Comparison of ENCODE assay signal across 26 cellular contexts in the genomic region with DNA sequence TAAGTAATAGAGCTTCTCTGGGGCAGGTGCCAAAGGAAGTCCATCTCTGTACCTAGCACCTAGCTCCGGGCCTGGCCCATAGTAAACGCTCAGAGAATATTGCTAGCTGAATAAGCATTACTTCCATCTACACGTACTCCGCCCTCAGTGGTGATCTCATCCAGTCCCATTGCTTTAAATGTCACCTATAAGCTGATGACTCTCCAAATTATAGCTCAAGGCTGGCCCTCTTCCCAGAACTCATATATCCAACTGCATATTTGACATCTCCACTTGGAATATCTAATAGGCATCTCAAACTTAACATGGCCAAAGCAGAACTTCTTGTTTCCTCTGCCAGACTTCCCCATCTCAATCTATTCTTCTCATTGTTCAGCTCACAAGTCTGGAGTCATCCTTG. TPM values are rescaled to one million over a fixed set of nuclear protein-coding genes. Genes with fewer than 3 reads are reported as not detected.
A peak's percentile ranks its signal among the peaks of the same experiment; 100 is the strongest.
DNase-seq lines count a peak whose midpoint lies in the region; ATAC-seq, FAIRE-seq and TF ChIP-seq lines count a peak whose summit lies in the region.
"Had no signal": no experiment of that assay in that cellular context is flagged by ENCODE, and none has a peak within 500 bp of the region (broad histone marks: within the 10 kb centered on the region; RNA-seq: fewer than 3 reads in every experiment).

No MANE protein-coding gene starts in this region.

- H3K9ac ChIP-seq in K562 (ENCODE audit: insufficient read depth in 1 of 2, low read depth in 2 of 2, low read length in 2 of 2) = no peak overlapping the region
- H3K9ac ChIP-seq: BLaER1, neural progenitor cell had no signal

- H3K9me1 ChIP-seq in K562 (ENCODE audit: control insufficient read depth, insufficient read depth, low read length) = no peaks in the 10 kb centered on the region

- POLR2A ChIA-PET in A673 (lab: Charles Lee; ENCODE audit: low non-redundant PET) (no interaction called here), K562 (lab: Yijun Ruan, JAX) (interaction anchor here (0.5 to 1.5 kb wide), 6 partner anchors 10 to 197 kb away, joined by 3 to 10 read pairs (median 4); partner anchors contain the start of gene RNU4-2)

- CTCF ChIA-PET in A673 (lab: Charles Lee) = no interaction called here
- CTCF ChIA-PET in K562 (lab: Yijun Ruan, JAX; ENCODE audit: low intra/inter-chr PET ratio) = no interaction called here

- H3K27me3 ChIP-seq in A673 (replicated peaks; ENCODE audit: insufficient read depth, low read depth, low read length, poor library complexity) (no peaks in the 10 kb centered on the region), K562 (ENCODE audit: control insufficient read depth in 2 of 2, insufficient read depth in 2 of 2, low read length in 2 of 2) (no peaks in the 10 kb centered on the region; a peak in 1 of 5 replicates)
- H3K27me3 ChIP-seq: BLaER1, body of pancreas, neural progenitor cell, sigmoid colon, SJSA1, upper lobe of right lung had no signal

- DNase-seq in A673 (ENCODE audit: low spot score) (peak; percentile 49), LNCaP clone FGC (ENCODE audit: low read depth) (peak; percentile 92), K562 (ENCODE audit: extremely low read depth in 1 of 4, low spot score in 3 of 4) (peak in 1 of 4 experiments; percentile 19), foreskin fibroblast (peak; percentile 42 to 71), DMS79 treated with DMSO at 0.1 percent for 48 hours (lab: John Stamatoyannopoulos, UW) (no peak), NCI-H2227 (lab: John Stamatoyannopoulos, UW; ENCODE audit: unreplicated experiment) (no peak)
- DNase-seq: ACHN; activated gamma-delta T cell treated with Interleukin-2 at 50 U/mL for 16 hours; body of pancreas; Calu3; effector memory CD8-positive, alpha-beta T cell; kidney; lower lobe of right lung; NCI-H146; NCI-H510A treated with DMSO at 0.1 percent for 48 hours; posterior cingulate gyrus; sigmoid colon; stimulated activated CD8-positive, alpha-beta memory T cell treated with anti-CD3 and anti-CD28 coated beads, Interleukin-4, amount 100 ng/mL, for 48 hours; T-helper 1 cell; upper lobe of right lung had no signal

- in situ Hi-C loops in K562 (cut with MboI) = no loop called here

- no peak for TF ChIP-seq RAD21 in K562 (CRISPR knock-in tag; conservative IDR thresholded peaks at IDR 0.05 in 1 of 2, IDR thresholded peaks at IDR 0.05 in 1 of 2)

- BruUV-seq in A673 (replicated peaks; lab: Mats Ljungman, UMichigan) = TSS peak; percentile 22
- TSS peak; percentile 36 for BruUV-seq in K562 (replicated peaks; lab: Mats Ljungman, UMichigan)

- ATAC-seq in K562 (peak; percentile 40; the same call in 2 of the 3 replicates), GM19455 (IDR thresholded peaks at IDR 0.05; ENCODE audit: unreplicated experiment) (no peak)
- ATAC-seq in activated CD4-positive, CD25-positive, alpha-beta regulatory T cell treated with anti-CD3 and anti-CD28 coated beads, Interleukin-2, amount 50 U/mL, for 24 hours = no peak
- ATAC-seq: body of pancreas; effector memory CD8-positive, alpha-beta T cell; lower lobe of right lung; upper lobe of right lung had no signal

- no peaks in the 10 kb centered on the region for H4K20me1 ChIP-seq in K562 (replicated peaks; ENCODE audit: control insufficient read depth, insufficient read depth, low read length)
- H4K20me1 ChIP-seq: BLaER1 had no signal

- H3K4me1 ChIP-seq in A673 (ENCODE audit: insufficient read depth, low read length, poor library complexity, severe bottlenecking) (peaks cover 8% of the 10 kb centered on the region), K562 (replicated peaks in 1 of 2; ENCODE audit: control insufficient read depth in 2 of 2, insufficient read depth in 2 of 2, low read length in 2 of 2) (peaks cover 12 to 23% of the 10 kb centered on the region in 2 experiments; a peak in 4 of 5 replicates)
- H3K4me1 ChIP-seq: lower lobe of right lung, neural progenitor cell, sigmoid colon, SJSA1, upper lobe of right lung had no signal

- TF ChIP-seq CTCF in A673 (conservative IDR thresholded peaks at IDR 0.05; ENCODE audit: low read depth, low read length) (no peak), LNCaP clone FGC (IDR thresholded peaks at IDR 0.05; ENCODE audit: control insufficient read depth, extremely low read depth, insufficient read depth) (no peak), K562 (IDR thresholded peaks at IDR 0.05 in 2 of 3, conservative IDR thresholded peaks at IDR 0.05 in 1 of 3; ENCODE audit: insufficient read depth in 2 of 3, low read depth in 1 of 3, low read length in 3 of 3) (no peak), foreskin fibroblast (IDR thresholded peaks at IDR 0.05; ENCODE audit: low read depth, low read length) (no peak)

- no peak for TF ChIP-seq POLR2A in K562 (conservative IDR thresholded peaks at IDR 0.05)

- H3K27ac ChIP-seq in A673 (ENCODE audit: low read depth, low read length, poor library complexity, severe bottlenecking) = no peak overlapping the region
- peak overlapping the region; percentile 15; the same call in 1 of the 3 replicates for H3K27ac ChIP-seq in K562 (ENCODE audit: extremely low read depth, low read depth, low read length)
- H3K27ac ChIP-seq: BLaER1, lower lobe of right lung, neural progenitor cell, sigmoid colon, SJSA1, upper lobe of right lung had no signal

- WGBS in K562 (ENCODE audit: insufficient coverage, low coverage, missing lambda C conversion rate) = 61% methylated on average over 4 of the region's 4 CpGs

- TF ChIP-seq EP300 in K562 (IDR thresholded peaks at IDR 0.05; ENCODE audit: low read length) = no peak

- no peak overlapping the region for H3K4me3 ChIP-seq in A673 (ENCODE audit: low read depth, low read length, poor library complexity, severe bottlenecking)
- H3K4me3 ChIP-seq in LNCaP clone FGC (ENCODE audit: low read depth, low read length) = no peak overlapping the region
- no peak overlapping the region for H3K4me3 ChIP-seq in K562
- H3K4me3 ChIP-seq in foreskin fibroblast (ENCODE audit: low read depth in 1 of 2, low read length in 2 of 2) = no peak overlapping the region
- H3K4me3 ChIP-seq: BLaER1, body of pancreas, lower lobe of right lung, neural progenitor cell, sigmoid colon, SJSA1, upper lobe of right lung had no signal

- FAIRE-seq in K562 (lab: Jason Lieb, UNC) = peak; percentile 49
- FAIRE-seq: kidney, TTC549 had no signal

- H3K79me2 ChIP-seq in K562 (ENCODE audit: control insufficient read depth, insufficient read depth, low read length) = peaks cover 8% of the 10 kb centered on the region; the same call in 2 of the 3 replicates

- H2AFZ ChIP-seq in K562 (ENCODE audit: low read depth, low read length) = no peak overlapping the region
- H2AFZ ChIP-seq: neural progenitor cell had no signal

- no peak overlapping the region for H3K4me2 ChIP-seq in K562 (ENCODE audit: insufficient read depth, low read length)
- H3K4me2 ChIP-seq: BLaER1, neural progenitor cell had no signal

- no peaks in the 10 kb centered on the region for H3K36me3 ChIP-seq in A673 (ENCODE audit: insufficient read depth, low read length, poor library complexity, severe bottlenecking)
- H3K36me3 ChIP-seq in K562 (ENCODE audit: control insufficient read depth, insufficient read depth, low read length) = peaks cover 26% of the 10 kb centered on the region
- H3K36me3 ChIP-seq: neural progenitor cell, SJSA1, upper lobe of right lung had no signal

- intact Hi-C loops in A673 (cut with micrococcal nuclease; ENCODE audit: unreplicated experiment) = no loop called here
- intact Hi-C loops in K562 (cut with micrococcal nuclease) = no loop called here

- H3K9me3 ChIP-seq in A673 (ENCODE audit: low read depth, low read length, poor library complexity, severe bottlenecking) = no peaks in the 10 kb centered on the region
- H3K9me3 ChIP-seq in K562 (replicated peaks; ENCODE audit: control insufficient read depth, insufficient read depth, low read depth, low read length) = no peaks in the 10 kb centered on the region
- H3K9me3 ChIP-seq: BLaER1, body of pancreas, lower lobe of right lung, sigmoid colon, SJSA1, upper lobe of right lung had no signal

RNA-seq across cellular contexts. Expression of gene DYNLL1, which starts 6.9 kb away (rescaled TPM):
- total RNA-seq in A673 (2021) = 546 and 617 TPM in 2 replicates
- total RNA-seq in K562 (2011; cell fraction: chromatin; rRNA removed; ENCODE audit: low replicate concordance) = 64.0 and 73.7 TPM in 2 replicates
- total RNA-seq in K562 (2011; cell fraction: nucleolus; rRNA removed) = 55.7 and 76.0 TPM in 2 replicates
- 81.5 and 104 TPM in 2 replicates for total RNA-seq in K562 (2011; cell fraction: nucleoplasm; rRNA removed)
- total RNA-seq in K562 (2014; rRNA removed) = 303 and 473 TPM in 2 replicates
- total RNA-seq in K562 (2014; rRNA removed; fragmentation: Illumina TruSeq; extraction: Trizol) = 430 and 468 TPM in 2 replicates
- 587 and 631 TPM in 2 replicates for total RNA-seq in K562 (2015; rRNA removed; fragmentation: Illumina TruSeq; extraction: Trizol)
- 364 and 386 TPM in 2 replicates for total RNA-seq in K562 (2021)
- 439 and 456 TPM in 2 replicates for polyA plus RNA-seq in K562 (2011; rRNA removed)
- polyA plus RNA-seq in K562 (2011; cell fraction: cytosol; rRNA removed) = 295 and 360 TPM in 2 replicates
- 186 and 231 TPM in 2 replicates for polyA plus RNA-seq in K562 (2011; cell fraction: nucleus; rRNA removed)
- 522 and 759 TPM in 2 replicates for polyA plus RNA-seq in K562 (2012)
- 531 and 637 TPM in 2 replicates for polyA plus RNA-seq in K562 (2014; fragmentation: Illumina TruSeq; extraction: Trizol)
- polyA plus RNA-seq in K562 (2014; fragmentation: Nextera tagmentation; extraction: Ambion mirVana) = 1,000 to 10,000 TPM in 1 of 2 experiments, 100 to 1,000 TPM in 1; 921 to 1,112 TPM
- 397 and 529 TPM in 2 replicates for polyA plus RNA-seq in K562 (2014; rRNA removed)
- polyA minus RNA-seq in K562 (2011; rRNA and poly(A)+ RNA removed) = 184 and 185 TPM in 2 replicates
- polyA minus RNA-seq in K562 (2011; cell fraction: cytosol; rRNA and poly(A)+ RNA removed) = 96.5 and 118 TPM in 2 replicates
- 34.9 and 72.1 TPM in 2 replicates for polyA minus RNA-seq in K562 (2011; cell fraction: nucleus; rRNA and poly(A)+ RNA removed)

RNA-seq across cellular contexts. Expression of gene SRSF9, which starts 19.5 kb away (rescaled TPM):
- total RNA-seq in A673 (2021) (308 and 328 TPM in 2 replicates), K562 (2014; rRNA removed) (255 and 271 TPM in 2 replicates), K562 (2014; rRNA removed; fragmentation: Illumina TruSeq; extraction: Trizol) (230 and 244 TPM in 2 replicates), K562 (2015; rRNA removed; fragmentation: Illumina TruSeq; extraction: Trizol) (241 and 243 TPM in 2 replicates), K562 (2021) (280 and 286 TPM in 2 replicates)
- 133 and 204 TPM in 2 replicates for total RNA-seq in K562 (2011; cell fraction: chromatin; rRNA removed; ENCODE audit: low replicate concordance)
- 102 and 104 TPM in 2 replicates for total RNA-seq in K562 (2011; cell fraction: nucleolus; rRNA removed)
- 154 and 192 TPM in 2 replicates for total RNA-seq in K562 (2011; cell fraction: nucleoplasm; rRNA removed)
- polyA plus RNA-seq in K562 (2011; rRNA removed) (159 and 203 TPM in 2 replicates), K562 (2014; fragmentation: Illumina TruSeq; extraction: Trizol) (180 and 188 TPM in 2 replicates), K562 (2014; fragmentation: Nextera tagmentation; extraction: Ambion mirVana) (10 to 100 TPM; 40.3 to 50.5 TPM), K562 (2014; rRNA removed) (291 and 296 TPM in 2 replicates)
- polyA plus RNA-seq in K562 (2011; cell fraction: cytosol; rRNA removed) = 126 and 188 TPM in 2 replicates
- polyA plus RNA-seq in K562 (2011; cell fraction: nucleus; rRNA removed) = 163 and 219 TPM in 2 replicates
- 188 and 307 TPM in 2 replicates for polyA plus RNA-seq in K562 (2012)
- polyA minus RNA-seq in K562 (2011; rRNA and poly(A)+ RNA removed) = 130 and 156 TPM in 2 replicates
- polyA minus RNA-seq in K562 (2011; cell fraction: cytosol; rRNA and poly(A)+ RNA removed) = 94.9 and 103 TPM in 2 replicates
- 76.5 and 108 TPM in 2 replicates for polyA minus RNA-seq in K562 (2011; cell fraction: nucleus; rRNA and poly(A)+ RNA removed)

RNA-seq across cellular contexts. Expression of gene COQ5, which starts 39.9 kb away (rescaled TPM):
- 36.5 and 40.4 TPM in 2 replicates for total RNA-seq in A673 (2021)
- 20.3 and 28.1 TPM in 2 replicates for total RNA-seq in K562 (2011; cell fraction: chromatin; rRNA removed; ENCODE audit: low replicate concordance)
- 14.3 and 18.3 TPM in 2 replicates for total RNA-seq in K562 (2011; cell fraction: nucleolus; rRNA removed)
- total RNA-seq in K562 (2011; cell fraction: nucleoplasm; rRNA removed) = 11.2 and 26.9 TPM in 2 replicates
- total RNA-seq in K562 (2014; rRNA removed) = 31.5 and 59.7 TPM in 2 replicates
- total RNA-seq in K562 (2014; rRNA removed; fragmentation: Illumina TruSeq; extraction: Trizol) = 33.3 and 35.3 TPM in 2 replicates
- 25.4 and 26.5 TPM in 2 replicates for total RNA-seq in K562 (2015; rRNA removed; fragmentation: Illumina TruSeq; extraction: Trizol)
- total RNA-seq in K562 (2021) = 25.2 and 25.3 TPM in 2 replicates
- 56.4 and 59.7 TPM in 2 replicates for polyA plus RNA-seq in K562 (2011; rRNA removed)
- 14.2 and 36.0 TPM in 2 replicates for polyA plus RNA-seq in K562 (2011; cell fraction: cytosol; rRNA removed)
- 16.0 and 28.8 TPM in 2 replicates for polyA plus RNA-seq in K562 (2011; cell fraction: nucleus; rRNA removed)
- polyA plus RNA-seq in K562 (2012) = 32.6 and 35.2 TPM in 2 replicates
- polyA plus RNA-seq in K562 (2014; fragmentation: Illumina TruSeq; extraction: Trizol) = 29.0 and 30.4 TPM in 2 replicates
- 10 to 100 TPM; 19.2 to 26.2 TPM for polyA plus RNA-seq in K562 (2014; fragmentation: Nextera tagmentation; extraction: Ambion mirVana)
- 30.7 and 31.0 TPM in 2 replicates for polyA plus RNA-seq in K562 (2014; rRNA removed)
- 35.8 and 43.0 TPM in 2 replicates for polyA minus RNA-seq in K562 (2011; rRNA and poly(A)+ RNA removed)
- polyA minus RNA-seq in K562 (2011; cell fraction: cytosol; rRNA and poly(A)+ RNA removed) = 10.9 and 14.4 TPM in 2 replicates
- polyA minus RNA-seq in K562 (2011; cell fraction: nucleus; rRNA and poly(A)+ RNA removed) = 14.7 and 19.4 TPM in 2 replicates

RNA-seq across cellular contexts. Expression of gene GATC, which starts 42.8 kb away (rescaled TPM):
- total RNA-seq in A673 (2021) (40.2 and 42.4 TPM in 2 replicates), K562 (2014; rRNA removed) (22.2 and 29.0 TPM in 2 replicates), K562 (2014; rRNA removed; fragmentation: Illumina TruSeq; extraction: Trizol) (28.2 and 29.5 TPM in 2 replicates), K562 (2015; rRNA removed; fragmentation: Illumina TruSeq; extraction: Trizol) (27.1 and 29.0 TPM in 2 replicates), K562 (2021) (52.6 and 53.6 TPM in 2 replicates)
- total RNA-seq in K562 (2011; cell fraction: chromatin; rRNA removed; ENCODE audit: low replicate concordance) = 17.9 and 20.6 TPM in 2 replicates
- 14.3 and 15.7 TPM in 2 replicates for total RNA-seq in K562 (2011; cell fraction: nucleolus; rRNA removed)
- total RNA-seq in K562 (2011; cell fraction: nucleoplasm; rRNA removed) = 22.1 and 34.4 TPM in 2 replicates
- polyA plus RNA-seq in K562 (2011; rRNA removed) (30.1 and 38.9 TPM in 2 replicates), K562 (2014; fragmentation: Illumina TruSeq; extraction: Trizol) (29.7 and 38.9 TPM in 2 replicates), K562 (2014; fragmentation: Nextera tagmentation; extraction: Ambion mirVana) (10 to 100 TPM in 1 of 2 experiments, 1 to 10 TPM in 1; 5.8 to 14.3 TPM), K562 (2014; rRNA removed) (24.0 and 24.2 TPM in 2 replicates)
- polyA plus RNA-seq in K562 (2011; cell fraction: cytosol; rRNA removed) = 18.8 and 22.9 TPM in 2 replicates
- 21.7 and 29.0 TPM in 2 replicates for polyA plus RNA-seq in K562 (2011; cell fraction: nucleus; rRNA removed)
- polyA plus RNA-seq in K562 (2012) = 18.9 and 20.0 TPM in 2 replicates
- 27.7 and 28.0 TPM in 2 replicates for polyA minus RNA-seq in K562 (2011; rRNA and poly(A)+ RNA removed)
- 11.5 and 11.9 TPM in 2 replicates for polyA minus RNA-seq in K562 (2011; cell fraction: cytosol; rRNA and poly(A)+ RNA removed)
- 7.8 and 10.0 TPM in 2 replicates for polyA minus RNA-seq in K562 (2011; cell fraction: nucleus; rRNA and poly(A)+ RNA removed)

RNA-seq across cellular contexts. Expression of gene TRIAP1, which starts 42.8 kb away (rescaled TPM):
- 29.4 and 36.4 TPM in 2 replicates for total RNA-seq in A673 (2021)
- 11.4 and 14.2 TPM in 2 replicates for total RNA-seq in K562 (2011; cell fraction: chromatin; rRNA removed; ENCODE audit: low replicate concordance)
- total RNA-seq in K562 (2011; cell fraction: nucleolus; rRNA removed) = 14.3 and 14.8 TPM in 2 replicates
- 17.2 and 23.1 TPM in 2 replicates for total RNA-seq in K562 (2011; cell fraction: nucleoplasm; rRNA removed)
- total RNA-seq in K562 (2014; rRNA removed) = 37.3 and 38.8 TPM in 2 replicates
- total RNA-seq in K562 (2014; rRNA removed; fragmentation: Illumina TruSeq; extraction: Trizol) = 78.4 and 80.9 TPM in 2 replicates
- total RNA-seq in K562 (2015; rRNA removed; fragmentation: Illumina TruSeq; extraction: Trizol) = 56.3 and 65.4 TPM in 2 replicates
- 53.2 and 55.3 TPM in 2 replicates for total RNA-seq in K562 (2021)
- 53.5 and 85.7 TPM in 2 replicates for polyA plus RNA-seq in K562 (2011; rRNA removed)
- polyA plus RNA-seq in K562 (2011; cell fraction: cytosol; rRNA removed) = 12.9 and 27.2 TPM in 2 replicates
- 10.3 and 16.9 TPM in 2 replicates for polyA plus RNA-seq in K562 (2011; cell fraction: nucleus; rRNA removed)
- polyA plus RNA-seq in K562 (2012) = 28.3 and 77.9 TPM in 2 replicates
- polyA plus RNA-seq in K562 (2014; fragmentation: Illumina TruSeq; extraction: Trizol) = 59.8 and 64.9 TPM in 2 replicates
- polyA plus RNA-seq in K562 (2014; fragmentation: Nextera tagmentation; extraction: Ambion mirVana) = 100 to 1,000 TPM; 354 TPM
- polyA plus RNA-seq in K562 (2014; rRNA removed) = 60.6 and 73.3 TPM in 2 replicates
- polyA minus RNA-seq in K562 (2011; rRNA and poly(A)+ RNA removed) = 27.3 and 27.5 TPM in 2 replicates
- 16.0 and 19.2 TPM in 2 replicates for polyA minus RNA-seq in K562 (2011; cell fraction: cytosol; rRNA and poly(A)+ RNA removed)
- 5.7 and 13.3 TPM in 2 replicates for polyA minus RNA-seq in K562 (2011; cell fraction: nucleus; rRNA and poly(A)+ RNA removed)

Comparison
In these comparisons a context has a peak if more than half of its experiments do, and no peak if none do; other contexts are left out.
1. DNase-seq: peak in A673 (single experiment), LNCaP clone FGC (single experiment) and foreskin fibroblast (2 of 2); none in DMS79 treated with DMSO at 0.1 percent for 48 hours (single experiment) and NCI-H2227 (single experiment).